ENCODE assay signal across 1 cellular context in genomic region chr19:46611791-46612190, GRCh38.
TF ChIP-seq lines count a peak whose summit lies in the region.

No MANE protein-coding gene starts in this region.

TF ChIP-seq in HepG2, 621 proteins besides CTCF, POLR2A, EP300 and RAD21:
- TF ChIP-seq ZNF577 (CRISPR knock-in tag; IDR thresholded peaks at IDR 0.05; ENCODE audit: borderline replicate concordance, low read depth) (no peak), STAG1 (CRISPR knock-in tag; IDR thresholded peaks at IDR 0.05) (no peak), ATF1 (CRISPR knock-in tag; IDR thresholded peaks at IDR 0.05) (no peak), HNRNPK (IDR thresholded peaks at IDR 0.05; ENCODE audit: low read depth, low read length, poor library complexity, severe bottlenecking) (no peak), RERE (CRISPR knock-in tag; IDR thresholded peaks at IDR 0.05; ENCODE audit: low read depth) (no peak), ZZZ3 (CRISPR knock-in tag; IDR thresholded peaks at IDR 0.05; ENCODE audit: borderline replicate concordance) (no peak), DBP (CRISPR knock-in tag; IDR thresholded peaks at IDR 0.05; ENCODE audit: not compliant biosample characterization) (no peak), MTA3 (CRISPR knock-in tag; IDR thresholded peaks at IDR 0.05) (no peak), CHD2 (IDR thresholded peaks at IDR 0.05; ENCODE audit: low read depth, low read length) (no peak), ZFP37 (CRISPR knock-in tag; IDR thresholded peaks at IDR 0.05; ENCODE audit: borderline replicate concordance) (no peak), ZNF639 (CRISPR knock-in tag; conservative IDR thresholded peaks at IDR 0.05) (no peak), MTA1 (CRISPR knock-in tag; IDR thresholded peaks at IDR 0.05; ENCODE audit: borderline replicate concordance) (no peak), MED1 (CRISPR knock-in tag; IDR thresholded peaks at IDR 0.05) (no peak), TEAD2 (CRISPR knock-in tag; IDR thresholded peaks at IDR 0.05) (no peak), HNRNPLL (IDR thresholded peaks at IDR 0.05; ENCODE audit: low read depth, low read length, poor library complexity, severe bottlenecking) (no peak), ATM (IDR thresholded peaks at IDR 0.05; ENCODE audit: borderline replicate concordance) (no peak)
